8 cellular contexts compared by ENCODE assay signal in the genomic region with DNA sequence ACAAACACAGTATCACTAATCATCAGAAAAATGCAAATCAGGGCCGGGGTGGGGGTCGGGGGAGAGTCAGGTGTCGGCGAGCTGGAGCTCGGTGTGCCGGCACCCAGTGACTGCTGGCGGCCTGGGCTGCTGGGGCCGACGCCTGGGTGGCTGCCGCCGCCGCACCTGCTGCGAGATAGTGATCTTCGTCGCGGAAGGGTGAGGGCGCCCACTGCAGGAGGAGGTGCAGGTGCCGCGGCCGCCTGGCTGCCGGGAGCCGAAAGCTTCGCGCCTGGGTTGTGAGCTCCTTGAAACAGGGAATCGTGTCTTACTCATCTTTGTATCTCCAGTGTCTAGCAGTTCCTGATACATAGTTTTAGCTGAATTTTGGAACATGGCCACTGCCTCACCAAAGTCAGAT.
DNase-seq lines count a peak whose midpoint lies in the region; ATAC-seq and TF ChIP-seq lines count a peak whose summit lies in the region.

No MANE protein-coding gene starts in this region.

- no peak overlapping the region for H3K4me3 Mint-ChIP-seq in activated naive CD8-positive, alpha-beta T cell treated with anti-CD3 and anti-CD28 coated beads, Interleukin-2, amount 10 ng/mL, durations not matched to agents 7 days and 5 days
- peak overlapping the region; percentile 46 for H3K4me3 Mint-ChIP-seq in type B pancreatic cell

- H3K27me3 Mint-ChIP-seq in activated naive CD8-positive, alpha-beta T cell treated with anti-CD3 and anti-CD28 coated beads, Interleukin-2, amount 10 ng/mL, durations not matched to agents 7 days and 5 days: peaks cover 21% of the 10 kb centered on the region
- H3K27me3 Mint-ChIP-seq in type B pancreatic cell: peaks cover 25% of the 10 kb centered on the region

- peaks cover 3% of the 10 kb centered on the region for H3K4me1 Mint-ChIP-seq in activated naive CD8-positive, alpha-beta T cell treated with anti-CD3 and anti-CD28 coated beads, Interleukin-2, amount 10 ng/mL, durations not matched to agents 7 days and 5 days
- H3K4me1 Mint-ChIP-seq in type B pancreatic cell (ENCODE audit: unreplicated experiment): no peaks in the 10 kb centered on the region

- ATAC-seq in GM18858 (IDR thresholded peaks at IDR 0.05; ENCODE audit: unreplicated experiment) (peak; percentile 92), HG02885 (IDR thresholded peaks at IDR 0.05; ENCODE audit: poor library complexity, unreplicated experiment) (peak; percentile 98), lung (ENCODE audit: insufficient read depth, low FRiP score) (peak; percentile 72)
- ATAC-seq in activated naive CD8-positive, alpha-beta T cell treated with anti-CD3 and anti-CD28 coated beads, Interleukin-2, amount 10 ng/mL, durations not matched to agents 7 days and 5 days (ENCODE audit: low read depth): peak; percentile 68

- no peaks in the 10 kb centered on the region for H3K9me3 Mint-ChIP-seq in activated naive CD8-positive, alpha-beta T cell treated with anti-CD3 and anti-CD28 coated beads, Interleukin-2, amount 10 ng/mL, durations not matched to agents 7 days and 5 days
- H3K9me3 Mint-ChIP-seq in type B pancreatic cell: no peaks in the 10 kb centered on the region

- H3K27ac ChIP-seq in 22Rv1 (no peak overlapping the region), lung (ENCODE audit: low read depth in 1 of 2, low read length in 1 of 2) (no peak overlapping the region)

- DNase-seq in NCI-H82 (lab: John Stamatoyannopoulos, UW): peak; percentile 83
- peak; percentile 56 for DNase-seq in activated naive CD8-positive, alpha-beta T cell treated with anti-CD3 and anti-CD28 coated beads, Interleukin-2, amount 10 ng/mL, durations not matched to agents 7 days and 5 days
- peak; percentile 52 for DNase-seq in lung (ENCODE audit: low spot score)
- no peak for DNase-seq in type B pancreatic cell (ENCODE audit: extremely low spot score, unreplicated experiment)
- no peak for DNase-seq in RKO (ENCODE audit: low spot score)

- H3K4me1 ChIP-seq in lung (ENCODE audit: control insufficient read depth in 2 of 2, insufficient read depth in 2 of 2, low read length in 2 of 2): peaks cover 0 to 4% of the 10 kb centered on the region in 2 donors

- POLR2A ChIA-PET in activated naive CD8-positive, alpha-beta T cell treated with anti-CD3 and anti-CD28 coated beads, Interleukin-2, amount 10 ng/mL, durations not matched to agents 7 days and 5 days (lab: Charles Lee): no interaction called here

- TF ChIP-seq CTCF in 22Rv1 (IDR thresholded peaks at IDR 0.05) (peak; percentile 81), lung (IDR thresholded peaks at IDR 0.05; ENCODE audit: control extremely low read depth, extremely low read depth) (peak; percentile 32), type B pancreatic cell (conservative IDR thresholded peaks at IDR 0.05) (peak; percentile 40)

- peaks cover 4% of the 10 kb centered on the region for H3K27me3 ChIP-seq in lung (ENCODE audit: control insufficient read depth, insufficient read depth)

- no peak overlapping the region for H3K27ac Mint-ChIP-seq in activated naive CD8-positive, alpha-beta T cell treated with anti-CD3 and anti-CD28 coated beads, Interleukin-2, amount 10 ng/mL, durations not matched to agents 7 days and 5 days
- no peak overlapping the region for H3K27ac Mint-ChIP-seq in type B pancreatic cell

- H3K9me3 ChIP-seq in lung (ENCODE audit: control insufficient read depth in 2 of 2, insufficient read depth in 1 of 2, low read length in 1 of 2): no peaks in the 10 kb centered on the region

- 8 to 9% methylated on average over 25 of the region's 25 CpGs for WGBS in lung, 2 donors

- H3K36me3 ChIP-seq in lung (ENCODE audit: control insufficient read depth in 2 of 2, insufficient read depth in 2 of 2, low read length in 2 of 2): no peaks in the 10 kb centered on the region

- no peaks in the 10 kb centered on the region for H3K36me3 Mint-ChIP-seq in activated naive CD8-positive, alpha-beta T cell treated with anti-CD3 and anti-CD28 coated beads, Interleukin-2, amount 10 ng/mL, durations not matched to agents 7 days and 5 days
- H3K36me3 Mint-ChIP-seq in type B pancreatic cell: no peaks in the 10 kb centered on the region

- H3K4me3 ChIP-seq in lung: no peak overlapping the region

Comparison
In these comparisons a context has a peak if more than half of its experiments do, and no peak if none do; other contexts are left out.
1. DNase-seq: peak in NCI-H82 (single experiment), activated naive CD8-positive, alpha-beta T cell treated with anti-CD3 and anti-CD28 coated beads, Interleukin-2, amount 10 ng/mL, durations not matched to agents 7 days and 5 days (single experiment) and lung (single experiment); none in type B pancreatic cell (single experiment) and RKO (single experiment).
2. Peak in every context shown above with its lines, with median percentiles within 50 percentile points of each other: CTCF ChIP-seq and ATAC-seq.